ENCODE assay signal across 8 cellular contexts in genomic region chr1:170010443-170010842, GRCh38.
A peak's percentile ranks its signal among the peaks of the same experiment; 100 is the strongest.
DNase-seq lines count a peak whose midpoint lies in the region; ATAC-seq, FAIRE-seq and TF ChIP-seq lines count a peak whose summit lies in the region.

No MANE protein-coding gene starts in this region.

- H3K36me3 Mint-ChIP-seq in WTC11 (no peaks in the 10 kb centered on the region; the same call in 1 of the 2 replicates), glutamatergic neuron (ENCODE audit: unreplicated experiment) (no peaks in the 10 kb centered on the region)

- POLR2A ChIA-PET in WTC11 (lab: Charles Lee) = no interaction called here
- POLR2A ChIA-PET in HepG2 (lab: Yijun Ruan, JAX) = no interaction called here

- DNase-seq in Jurkat, Clone E6-1 (ENCODE audit: low read depth, low spot score) = peak; percentile 52
- DNase-seq in WTC11 (ENCODE audit: low spot score) = peak; percentile 17
- DNase-seq in HepG2 (ENCODE audit: low spot score) = peak; percentile 44
- DNase-seq in putamen (ENCODE audit: low spot score) = no peak
- no peak for DNase-seq in glutamatergic neuron
- no peak for DNase-seq in germinal center (ENCODE audit: low spot score)
- no peak for DNase-seq in frontal cortex (ENCODE audit: low spot score in 2 of 2)

- H3K9me3 ChIP-seq in DOHH2 (ENCODE audit: control insufficient read depth, insufficient read depth, low read length) = no peaks in the 10 kb centered on the region
- H3K9me3 ChIP-seq in HepG2 (ENCODE audit: low read length) = no peaks in the 10 kb centered on the region

- H3K27ac ChIP-seq in DOHH2 (ENCODE audit: low read depth, low read length) = no peak overlapping the region
- no peak overlapping the region for H3K27ac ChIP-seq in HepG2 (ENCODE audit: extremely low read length, insufficient read depth, low read length)

- H3K4me1 Mint-ChIP-seq in WTC11 = no peaks in the 10 kb centered on the region
- no peaks in the 10 kb centered on the region for H3K4me1 Mint-ChIP-seq in glutamatergic neuron (ENCODE audit: low read depth, unreplicated experiment)

- no peak for TF ChIP-seq POLR2A in HepG2 (IDR thresholded peaks at IDR 0.05; ENCODE audit: insufficient read depth in 1 of 2, low read depth in 2 of 2, low read length in 2 of 2)

- peak; percentile 45 for TF ChIP-seq CTCF in DOHH2 (IDR thresholded peaks at IDR 0.05; ENCODE audit: low read depth, low read length, poor library complexity, severe bottlenecking)
- no peak for TF ChIP-seq CTCF in WTC11 (IDR thresholded peaks at IDR 0.05)
- TF ChIP-seq CTCF in HepG2 (CRISPR knock-in tag; IDR thresholded peaks at IDR 0.05) = peak; percentile 48
- no peak for TF ChIP-seq CTCF in glutamatergic neuron (IDR thresholded peaks at IDR 0.05; ENCODE audit: partially characterized antibody, unreplicated experiment)

- H3K4me3 Mint-ChIP-seq in WTC11 (no peak overlapping the region), glutamatergic neuron (ENCODE audit: unreplicated experiment) (no peak overlapping the region)

- H4K20me1 ChIP-seq in DOHH2 (ENCODE audit: control insufficient read depth, insufficient read depth, low read depth, low read length) (no peaks in the 10 kb centered on the region), HepG2 (ENCODE audit: insufficient read depth, low read length) (no peaks in the 10 kb centered on the region)

- H3K9me3 Mint-ChIP-seq in WTC11 (peaks cover 17% of the 10 kb centered on the region), glutamatergic neuron (ENCODE audit: unreplicated experiment) (peaks cover 4% of the 10 kb centered on the region)

- no TSS peak for BruUV-seq in HepG2 (replicated peaks; lab: Mats Ljungman, UMichigan)

- H3K27ac Mint-ChIP-seq in WTC11 (no peak overlapping the region), glutamatergic neuron (ENCODE audit: unreplicated experiment) (no peak overlapping the region)

- intact Hi-C loops in HepG2 (cut with micrococcal nuclease; ENCODE audit: unreplicated experiment) = loop anchor here (1.0 to 2.0 kb wide), 2 partner anchors 64 to 446 kb away; partner anchors contain the start of gene KIFAP3

- H3K9ac ChIP-seq in HepG2 (ENCODE audit: insufficient read depth, low read depth, low read length) = no peak overlapping the region

- CTCF ChIA-PET in WTC11 (lab: Charles Lee) = interaction anchor here (1.2 kb wide), 1 partner anchor 447 kb away, joined by 3 read pairs; no protein-coding TSS in a partner anchor
- CTCF ChIA-PET in HepG2 (lab: Yijun Ruan, JAX; ENCODE audit: low intra/inter-chr PET ratio, low total read pairs) = interaction anchor here (1.4 to 1.7 kb wide), 3 partner anchors 447 to 919 kb away, joined by 3 to 7 read pairs (median 5); no protein-coding TSS in a partner anchor

- TF ChIP-seq EP300 in HepG2 (IDR thresholded peaks at IDR 0.05; ENCODE audit: low read depth in 2 of 2, low read length in 2 of 2) = no peak
- TF ChIP-seq EP300 in HepG2 (CRISPR knock-in tag; IDR thresholded peaks at IDR 0.05; ENCODE audit: borderline replicate concordance) = no peak

- H2AFZ ChIP-seq in HepG2 (ENCODE audit: low read length) = no peak overlapping the region

- H3K79me2 ChIP-seq in DOHH2 (ENCODE audit: control insufficient read depth, low read length) (no peaks in the 10 kb centered on the region), HepG2 (ENCODE audit: insufficient read depth, low read length) (no peaks in the 10 kb centered on the region)

- H3K9me2 ChIP-seq in DOHH2 (replicated peaks; ENCODE audit: control insufficient read depth, low read length) = no peaks in the 10 kb centered on the region

- H3F3A ChIP-seq in DOHH2 (ENCODE audit: control insufficient read depth, insufficient read depth) = no peaks in the 10 kb centered on the region

- FAIRE-seq in HepG2 (lab: Jason Lieb, UNC) = no peak
- FAIRE-seq in frontal cortex (lab: Jason Lieb, UNC) = no peak

- H3K4me1 ChIP-seq in DOHH2 (ENCODE audit: control insufficient read depth, low read length) = no peaks in the 10 kb centered on the region
- no peaks in the 10 kb centered on the region for H3K4me1 ChIP-seq in HepG2 (ENCODE audit: insufficient read depth, low read length)

- in situ Hi-C loops in HepG2 (cut with HindIII; ENCODE audit: extremely low pct_ligation_motif_present, low pct_unique_long_range_greater_than_20kb) = no loop called here

- no peaks in the 10 kb centered on the region for H3K36me3 ChIP-seq in DOHH2 (ENCODE audit: control insufficient read depth, low read length)
- H3K36me3 ChIP-seq in HepG2 (replicated peaks in 1 of 2; ENCODE audit: control insufficient read depth in 1 of 2, insufficient read depth in 2 of 2, low read length in 2 of 2) = no peaks in the 10 kb centered on the region

- H3K4me2 ChIP-seq in DOHH2 (ENCODE audit: low read length) = no peak overlapping the region
- no peak overlapping the region for H3K4me2 ChIP-seq in HepG2 (ENCODE audit: low read depth, low read length)

- WGBS in HepG2 (ENCODE audit: low lambda C conversion rate) = 30% methylated on average over 1 of the region's 1 CpG

- H3K27me3 Mint-ChIP-seq in WTC11 (ENCODE audit: low read depth) = no peaks in the 10 kb centered on the region; the same call in 1 of the 2 replicates
- H3K27me3 Mint-ChIP-seq in glutamatergic neuron (ENCODE audit: unreplicated experiment) = no peaks in the 10 kb centered on the region

- H3K27me3 ChIP-seq in DOHH2 (ENCODE audit: control insufficient read depth, low read length) (no peaks in the 10 kb centered on the region), HepG2 (ENCODE audit: control insufficient read depth in 1 of 2, insufficient read depth in 2 of 2, low read length in 2 of 2) (no peaks in the 10 kb centered on the region; a peak in 1 of 5 replicates)

- TF ChIP-seq RAD21 in HepG2 (CRISPR knock-in tag; IDR thresholded peaks at IDR 0.05) = no peak

- ATAC-seq in WTC11 = no peak
- no peak for ATAC-seq in HepG2

- H3K4me3 ChIP-seq in DOHH2 (ENCODE audit: low read length) (no peak overlapping the region), HepG2 (replicated peaks in 1 of 3; ENCODE audit: insufficient read depth in 1 of 3, low read depth in 2 of 3, low read length in 3 of 3) (no peak overlapping the region)
- H3K4me3 ChIP-seq in Jurkat, Clone E6-1 (ENCODE audit: low read length) = no peak overlapping the region

TF ChIP-seq in WTC11, 78 proteins besides CTCF, POLR2A, EP300 and RAD21 (continues in another document):
- TF ChIP-seq IRF1 (CRISPR knock-in tag; IDR thresholded peaks at IDR 0.05) (no peak), ZSCAN18 (CRISPR knock-in tag; IDR thresholded peaks at IDR 0.05) (no peak), ATF3 (CRISPR knock-in tag; conservative IDR thresholded peaks at IDR 0.05) (no peak), ZNF121 (CRISPR knock-in tag; IDR thresholded peaks at IDR 0.05) (no peak), RELA (CRISPR knock-in tag; IDR thresholded peaks at IDR 0.05; ENCODE audit: borderline replicate concordance) (no peak), OVOL2 (CRISPR knock-in tag; IDR thresholded peaks at IDR 0.05; ENCODE audit: borderline replicate concordance) (no peak)

TF ChIP-seq in HepG2, 621 proteins besides CTCF, POLR2A, EP300 and RAD21:
- TF ChIP-seq STAG1 (CRISPR knock-in tag; IDR thresholded peaks at IDR 0.05) (peak; percentile 67), SNRNP70 (IDR thresholded peaks at IDR 0.05; ENCODE audit: low read depth, low read length) (no peak), SP2 (CRISPR knock-in tag; IDR thresholded peaks at IDR 0.05) (no peak), SMC3 (IDR thresholded peaks at IDR 0.05; ENCODE audit: low read length) (peak; percentile 61; the same call in 1 of the 2 replicates), RERE (CRISPR knock-in tag; IDR thresholded peaks at IDR 0.05; ENCODE audit: low read depth) (no peak)

Comparison
In these comparisons a context has a peak if more than half of its experiments do, and no peak if none do; other contexts are left out.
1. CTCF ChIP-seq: peak in DOHH2 (single experiment) and HepG2 (single experiment); none in WTC11 (single experiment) and glutamatergic neuron (single experiment).
2. DNase-seq: peak in Jurkat, Clone E6-1 (single experiment), WTC11 (single experiment) and HepG2 (single experiment); none in putamen (single experiment), glutamatergic neuron (single experiment), germinal center (single experiment) and frontal cortex (0 of 2).